ENCODE assay signal across 8 cellular contexts in the genomic region with DNA sequence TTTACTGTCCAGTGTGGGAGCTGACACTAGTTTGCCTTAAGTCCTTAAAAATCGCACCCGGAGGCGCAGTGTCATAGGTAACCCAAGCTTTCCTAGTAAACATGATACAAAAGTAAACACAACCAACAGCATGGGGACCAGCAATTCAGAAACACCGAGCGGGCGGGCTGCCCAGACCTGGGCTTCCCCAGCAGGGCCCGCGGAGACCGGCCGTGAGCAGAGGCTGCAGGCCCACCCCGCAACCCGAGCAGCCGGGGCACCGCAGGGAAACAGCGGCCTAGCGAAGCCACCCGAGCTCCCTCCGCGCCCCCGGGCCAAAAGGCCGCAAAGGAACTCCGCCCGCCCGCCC. TPM values are rescaled to one million over a fixed set of nuclear protein-coding genes. Genes with fewer than 3 reads are reported as not detected.
A peak's percentile ranks its signal among the peaks of the same experiment; 100 is the strongest.
DNase-seq lines count a peak whose midpoint lies in the region; ATAC-seq and TF ChIP-seq lines count a peak whose summit lies in the region.

No MANE protein-coding gene starts in this region.

- H3K4me3 ChIP-seq in iPS-15b (ENCODE audit: low read depth, low read length) = peak overlapping the region; percentile 84

- ATAC-seq in CD4-positive, alpha-beta T cell (ENCODE audit: poor library complexity) = peak; percentile 31
- ATAC-seq in GM19463 (IDR thresholded peaks at IDR 0.05; ENCODE audit: unreplicated experiment) (peak; percentile 29), HG03565 (IDR thresholded peaks at IDR 0.05; ENCODE audit: unreplicated experiment) (peak; percentile 16), T-cell (replicated peaks in 1 of 4) (peak; percentile 35 to 55 (median 46))

- peak overlapping the region; percentile 77 for H3K9ac ChIP-seq in iPS-15b (ENCODE audit: low read depth, low read length)

- H3K9me3 ChIP-seq in CD4-positive, alpha-beta T cell (ENCODE audit: control insufficient read depth, low read length) = no peaks in the 10 kb centered on the region
- no peaks in the 10 kb centered on the region for H3K9me3 ChIP-seq in iPS-15b (ENCODE audit: control insufficient read depth, insufficient read depth, low read length)

- no peak overlapping the region for H3K4me3 Mint-ChIP-seq in CD4-positive, alpha-beta T cell
- H3K4me3 Mint-ChIP-seq in T-cell (no peak overlapping the region), glutamatergic neuron (ENCODE audit: unreplicated experiment) (no peak overlapping the region)

- POLR2A ChIA-PET in CD4-positive, alpha-beta T cell (lab: Charles Lee) = interaction anchor here (0.7 to 1.9 kb wide), 5 partner anchors 8 to 79 kb away, joined by 3 to 10 read pairs (median 3); no protein-coding TSS in a partner anchor
- POLR2A ChIA-PET in T-cell (lab: Charles Lee) = interaction anchor here (0.8 to 1.2 kb wide), 3 partner anchors 10 to 79 kb away, joined by 4 to 5 read pairs (median 5); no protein-coding TSS in a partner anchor

- TF ChIP-seq CTCF in CD4-positive, alpha-beta T cell (IDR thresholded peaks at IDR 0.05) = no peak
- TF ChIP-seq CTCF in glutamatergic neuron (IDR thresholded peaks at IDR 0.05; ENCODE audit: partially characterized antibody, unreplicated experiment) = no peak

- H3K27ac Mint-ChIP-seq in CD4-positive, alpha-beta T cell = no peak overlapping the region
- H3K27ac Mint-ChIP-seq in T-cell = no peak overlapping the region
- no peak overlapping the region for H3K27ac Mint-ChIP-seq in glutamatergic neuron (ENCODE audit: unreplicated experiment)

- peaks cover 6% of the 10 kb centered on the region for H3K4me1 ChIP-seq in iPS-15b (ENCODE audit: control insufficient read depth, insufficient read depth, low read length)

- DNase-seq in CD4-positive, alpha-beta T cell = no peak
- DNase-seq in T-cell (no peak), substantia nigra (lab: John Stamatoyannopoulos, UW) (no peak), glutamatergic neuron (no peak), T-helper 9 cell (no peak)

- CTCF ChIA-PET in CD4-positive, alpha-beta T cell (lab: Charles Lee) = interaction anchor here (0.7 to 1.9 kb wide), 6 partner anchors 8 to 175 kb away, joined by 3 to 5 read pairs (median 4); a partner anchor contains a TSS
- CTCF ChIA-PET in T-cell (lab: Charles Lee) = interaction anchor here (0.6 to 1.6 kb wide), 5 partner anchors 8 to 175 kb away, joined by 4 to 9 read pairs (median 6); a partner anchor contains a TSS

- peaks cover 9% of the 10 kb centered on the region for H3K36me3 Mint-ChIP-seq in CD4-positive, alpha-beta T cell (ENCODE audit: low read depth)
- H3K36me3 Mint-ChIP-seq in T-cell (no peaks in the 10 kb centered on the region), glutamatergic neuron (ENCODE audit: unreplicated experiment) (no peaks in the 10 kb centered on the region)

- H3K4me1 Mint-ChIP-seq in CD4-positive, alpha-beta T cell (ENCODE audit: low read depth) = peaks cover 20% of the 10 kb centered on the region
- peaks cover 17 to 30% (median 18%) of the 10 kb centered on the region in 3 donors for H3K4me1 Mint-ChIP-seq in T-cell
- H3K4me1 Mint-ChIP-seq in glutamatergic neuron (ENCODE audit: low read depth, unreplicated experiment) = peaks cover 2% of the 10 kb centered on the region

- intact Hi-C loops in CD4-positive, alpha-beta T cell (cut with DNase I, micrococcal nuclease) = loop anchor here (5.0 kb wide), 2 partner anchors 174 to 661 kb away; a partner anchor contains a TSS

- no peaks in the 10 kb centered on the region for H3K9me3 Mint-ChIP-seq in CD4-positive, alpha-beta T cell
- no peaks in the 10 kb centered on the region for H3K9me3 Mint-ChIP-seq in T-cell
- no peaks in the 10 kb centered on the region for H3K9me3 Mint-ChIP-seq in glutamatergic neuron (ENCODE audit: unreplicated experiment)

- no peaks in the 10 kb centered on the region for H3K36me3 ChIP-seq in iPS-15b (ENCODE audit: control insufficient read depth, insufficient read depth, low read length)

- no peaks in the 10 kb centered on the region for H3K27me3 ChIP-seq in CD4-positive, alpha-beta T cell (ENCODE audit: control insufficient read depth, insufficient read depth, low read length)
- H3K27me3 ChIP-seq in iPS-15b (ENCODE audit: control insufficient read depth, insufficient read depth, low read length) = peaks cover 5% of the 10 kb centered on the region

- no peaks in the 10 kb centered on the region for H3K27me3 Mint-ChIP-seq in CD4-positive, alpha-beta T cell
- H3K27me3 Mint-ChIP-seq in T-cell = no peaks in the 10 kb centered on the region
- H3K27me3 Mint-ChIP-seq in glutamatergic neuron (ENCODE audit: unreplicated experiment) = no peaks in the 10 kb centered on the region

- H3K27ac ChIP-seq in CD4-positive, alpha-beta T cell (ENCODE audit: low read depth, low read length) = peak overlapping the region; percentile 61
- peak overlapping the region; percentile 69 for H3K27ac ChIP-seq in substantia nigra (ENCODE audit: low read depth, low read length, poor library complexity, severe bottlenecking)

RNA-seq across cellular contexts. Expression of a gene that starts 0.3 kb away (rescaled TPM):
- 10 to 100 TPM; 22.9 to 25.4 TPM for total RNA-seq in CD4-positive, alpha-beta T cell
- 10 to 100 TPM; 20.5 to 31.4 (median 23.4) TPM for total RNA-seq in T-cell
- 46.2 TPM for total RNA-seq in glutamatergic neuron (ENCODE audit: unreplicated experiment)
